ENCODE assay signal across 10 cellular contexts in genomic region chr19:3058009-3058820, GRCh38. TPM values are rescaled to one million over a fixed set of nuclear protein-coding genes. Genes with fewer than 3 reads are reported as not detected.
DNase-seq lines count a peak whose midpoint lies in the region; ATAC-seq and TF ChIP-seq lines count a peak whose summit lies in the region.
"Had no signal": no experiment of that assay in that cellular context is flagged by ENCODE, and none has a peak within 500 bp of the region (broad histone marks: within the 10 kb centered on the region; RNA-seq: fewer than 3 reads in every experiment).

No MANE protein-coding gene starts in this region.

- no peak for ATAC-seq in activated naive CD4-positive, alpha-beta T cell treated with anti-CD3 and anti-CD28 coated beads, Interleukin-2, amount 50 U/mL, for 72 hours
- ATAC-seq in thoracic aorta (ENCODE audit: insufficient number of reproducible peaks, low FRiP score, low read depth) (no peak), GM21447 (IDR thresholded peaks at IDR 0.05; ENCODE audit: unreplicated experiment) (no peak)

- H3K36me3 Mint-ChIP-seq in activated naive CD4-positive, alpha-beta T cell treated with anti-CD3 and anti-CD28 coated beads, Interleukin-2, amount 50 U/mL, for 72 hours, result peaks cover 5 to 22% of the 10 kb centered on the region in 2 donors

- H2BK12ac ChIP-seq in mesenchymal stem cell (ENCODE audit: low read length in 2 of 2), result no peak overlapping the region

- H3K9me3 ChIP-seq in adrenal gland (replicated peaks in 1 of 3), result no peaks in the 10 kb centered on the region
- no peaks in the 10 kb centered on the region for H3K9me3 ChIP-seq in mesenchymal stem cell (ENCODE audit: control insufficient read depth, low read length)
- no peaks in the 10 kb centered on the region for H3K9me3 ChIP-seq in thoracic aorta

- H3K36me3 ChIP-seq in adrenal gland (replicated peaks in 1 of 2) (peaks cover 0 to 54% of the 10 kb centered on the region in 2 donors), mesenchymal stem cell (ENCODE audit: control insufficient read depth in 1 of 2, insufficient read depth in 2 of 2, low read depth in 1 of 2, low read length in 2 of 2) (peaks cover 53 to 71% of the 10 kb centered on the region in 2 experiments), thoracic aorta (peaks cover 48% of the 10 kb centered on the region)

- H3K4ac ChIP-seq in mesenchymal stem cell (ENCODE audit: low read depth in 1 of 2, low read length in 2 of 2), result no peak overlapping the region

- 39 to 48% (median 43%) methylated on average over 15 to 20 of the region's 20 CpGs for WGBS in adrenal gland, 4 donors
- WGBS in mesenchymal stem cell, result 89% methylated on average over 18 of the region's 20 CpGs

- H3K27me3 ChIP-seq in adrenal gland, result no peaks in the 10 kb centered on the region
- no peaks in the 10 kb centered on the region for H3K27me3 ChIP-seq in mesenchymal stem cell (ENCODE audit: control insufficient read depth in 1 of 2, insufficient read depth in 1 of 2, low read length in 2 of 2)
- H3K27me3 ChIP-seq in thoracic aorta (replicated peaks; ENCODE audit: insufficient read depth), result no peaks in the 10 kb centered on the region

- no peak overlapping the region for H2BK120ac ChIP-seq in mesenchymal stem cell (ENCODE audit: low read depth, low read length)

- no peak overlapping the region for H4K8ac ChIP-seq in mesenchymal stem cell (ENCODE audit: low read length)

- peak in 1 of 2 donors; percentile 66 for TF ChIP-seq POLR2A in adrenal gland (IDR thresholded peaks at IDR 0.05)

- no peak overlapping the region for H4K91ac ChIP-seq in mesenchymal stem cell (ENCODE audit: low read length)

- no peak overlapping the region for H2AFZ ChIP-seq in mesenchymal stem cell (ENCODE audit: low read depth, low read length)

- no peak overlapping the region for H3K23ac ChIP-seq in mesenchymal stem cell (ENCODE audit: low read length in 2 of 2)

- no peak for DNase-seq in activated naive CD4-positive, alpha-beta T cell treated with anti-CD3 and anti-CD28 coated beads, Interleukin-2, amount 50 U/mL, for 72 hours (ENCODE audit: low spot score in 2 of 2)
- no peak for DNase-seq in activated naive CD4-positive, alpha-beta T cell (lab: John Stamatoyannopoulos, UW)
- DNase-seq in adrenal gland, result peak; percentile 80 to 95 (median 91)
- DNase-seq in mesenchymal stem cell, result no peak
- no peak for DNase-seq in thoracic aorta (ENCODE audit: low spot score)
- no peak for DNase-seq in NK-92 treated with Interleukin-12 subunit alpha and Interleukin-12 subunit beta, amount 100 ng/mL, for 24 hours (lab: John Stamatoyannopoulos, UW)
- DNase-seq in cerebellar nuclear complex (lab: John Stamatoyannopoulos, UW), result no peak
- DNase-seq: activated effector memory CD4-positive, alpha-beta T cell treated with Interleukin-2 at 50 U/mL for 16 hours; GDM1 had no signal

- H3K27ac Mint-ChIP-seq in activated naive CD4-positive, alpha-beta T cell treated with anti-CD3 and anti-CD28 coated beads, Interleukin-2, amount 50 U/mL, for 72 hours, result peak overlapping the region; percentile 34 to 86

- H3K4me3 ChIP-seq in adrenal gland (peak overlapping the region in 1 of 4 donors; percentile 44), mesenchymal stem cell (ENCODE audit: insufficient read depth in 1 of 2, low read depth in 1 of 2, low read length in 2 of 2) (no peak overlapping the region), thoracic aorta (no peak overlapping the region)

- H3K79me1 ChIP-seq in mesenchymal stem cell (replicated peaks; ENCODE audit: low read length, poor library complexity, severe bottlenecking), result peaks cover 23% of the 10 kb centered on the region

- H3K4me2 ChIP-seq in mesenchymal stem cell (ENCODE audit: low read length, poor library complexity, severe bottlenecking), result no peak overlapping the region

- no peak for TF ChIP-seq CTCF in adrenal gland (IDR thresholded peaks at IDR 0.05)
- no peak for TF ChIP-seq CTCF in thoracic aorta (IDR thresholded peaks at IDR 0.05)

- no peak overlapping the region for H2BK15ac ChIP-seq in mesenchymal stem cell (ENCODE audit: low read depth, poor library complexity, severe bottlenecking)

- H3K4me1 ChIP-seq in adrenal gland (replicated peaks in 1 of 2) (peaks cover 48 to 69% of the 10 kb centered on the region in 2 donors), mesenchymal stem cell (ENCODE audit: control insufficient read depth, insufficient read depth, low read depth, low read length) (peaks cover 58% of the 10 kb centered on the region), thoracic aorta (ENCODE audit: control insufficient read depth in 1 of 2, low read depth in 2 of 2) (peaks cover 19 to 43% of the 10 kb centered on the region in 2 donors)

- no peak overlapping the region for H3K18ac ChIP-seq in mesenchymal stem cell (ENCODE audit: low read depth in 1 of 2, low read length in 2 of 2)

- H2AK5ac ChIP-seq in mesenchymal stem cell (ENCODE audit: low read length, severe bottlenecking), result no peak overlapping the region

- no peak overlapping the region for H3K14ac ChIP-seq in mesenchymal stem cell (ENCODE audit: low read length in 2 of 2)

- no peaks in the 10 kb centered on the region for H3K9me3 Mint-ChIP-seq in activated naive CD4-positive, alpha-beta T cell treated with anti-CD3 and anti-CD28 coated beads, Interleukin-2, amount 50 U/mL, for 72 hours

- H3K27ac ChIP-seq in adrenal gland (peak overlapping the region; percentile 82 to 97 (median 93)), mesenchymal stem cell (ENCODE audit: low read length, poor library complexity, severe bottlenecking) (no peak overlapping the region), thoracic aorta (peak overlapping the region; percentile 59 to 68)

- no peak overlapping the region for H2BK5ac ChIP-seq in mesenchymal stem cell (ENCODE audit: low read depth, low read length, poor library complexity, severe bottlenecking)

- intact Hi-C loops in adrenal gland (cut with DNase I), result no loop called here

- H3K9ac ChIP-seq in mesenchymal stem cell (ENCODE audit: low read length), result peak overlapping the region; percentile 58

RNA-seq across cellular contexts. Expression of gene TLE5, which starts 4.1 kb away (rescaled TPM):
- 100 to 1,000 TPM; 335 to 405 TPM for total RNA-seq in activated naive CD4-positive, alpha-beta T cell treated with anti-CD3 and anti-CD28 coated beads, Interleukin-2, amount 50 U/mL, for 72 hours
- 100 to 1,000 TPM; 428 to 968 (median 670) TPM for total RNA-seq in adrenal gland
- 1,000 to 10,000 TPM in 2 of 3 donors, 100 to 1,000 TPM in 1; 237 to 2,300 (median 1,557) TPM for polyA plus RNA-seq in adrenal gland
- 329 TPM for polyA plus RNA-seq in mesenchymal stem cell (2013, experiment 1 of 2)
- 321 TPM for polyA plus RNA-seq in mesenchymal stem cell (2013, experiment 2 of 2)
- total RNA-seq in thoracic aorta, result 100 to 1,000 TPM; 346 to 448 TPM

RNA-seq across cellular contexts. Expression of gene TLE2, which starts 29.1 kb away (rescaled TPM):
- total RNA-seq in activated naive CD4-positive, alpha-beta T cell treated with anti-CD3 and anti-CD28 coated beads, Interleukin-2, amount 50 U/mL, for 72 hours, result 1 to 10 TPM; 4.5 to 5.0 TPM
- total RNA-seq in adrenal gland (100 to 1,000 TPM in 1 of 8 donors, 10 to 100 TPM in 7; 28.0 to 104 (median 57.2) TPM), thoracic aorta (100 to 1,000 TPM in 1 of 2 donors, 10 to 100 TPM in 1; 46.7 to 154 TPM)
- 100 to 1,000 TPM in 1 of 3 donors, 10 to 100 TPM in 1, 1 to 10 TPM in 1; 8.4 to 106 (median 70.3) TPM for polyA plus RNA-seq in adrenal gland
- 9.5 TPM for polyA plus RNA-seq in mesenchymal stem cell (2013, experiment 1 of 2)
- 8.7 TPM for polyA plus RNA-seq in mesenchymal stem cell (2013, experiment 2 of 2)

RNA-seq across cellular contexts. Expression of gene GNA11, which starts 35.9 kb away (rescaled TPM):
- total RNA-seq in activated naive CD4-positive, alpha-beta T cell treated with anti-CD3 and anti-CD28 coated beads, Interleukin-2, amount 50 U/mL, for 72 hours, result 10 to 100 TPM in 1 of 2 donors, 1 to 10 TPM in 1; 3.1 to 11.4 TPM
- total RNA-seq in adrenal gland, result 10 to 100 TPM; 53.1 to 84.3 (median 64.4) TPM
- polyA plus RNA-seq in adrenal gland, result 10 to 100 TPM; 20.6 to 38.3 (median 35.6) TPM
- polyA plus RNA-seq in mesenchymal stem cell (2013, experiment 1 of 2), result 49.8 TPM
- polyA plus RNA-seq in mesenchymal stem cell (2013, experiment 2 of 2), result 49.0 TPM
- 100 to 1,000 TPM in 1 of 2 donors, 10 to 100 TPM in 1; 68.3 to 143 TPM for total RNA-seq in thoracic aorta

Comparison
In these comparisons a context has a peak if more than half of its experiments do, and no peak if none do; other contexts are left out.
1. DNase-seq: peak in adrenal gland (7 of 7); none in activated naive CD4-positive, alpha-beta T cell treated with anti-CD3 and anti-CD28 coated beads, Interleukin-2, amount 50 U/mL, for 72 hours (0 of 2), activated naive CD4-positive, alpha-beta T cell (0 of 4), mesenchymal stem cell (single experiment), thoracic aorta (single experiment), NK-92 treated with Interleukin-12 subunit alpha and Interleukin-12 subunit beta, amount 100 ng/mL, for 24 hours (single experiment) and cerebellar nuclear complex (0 of 2).
2. RNA of gene TLE2, which starts 29.1 kb away (total RNA-seq): 46.7 to 154 TPM in thoracic aorta and 28.0 to 104 TPM in adrenal gland; 4.5 to 5.0 TPM in activated naive CD4-positive, alpha-beta T cell treated with anti-CD3 and anti-CD28 coated beads, Interleukin-2, amount 50 U/mL, for 72 hours; every median in the first group is over 4 times any median in the second.
3. RNA of gene GNA11, which starts 35.9 kb away (total RNA-seq): 68.3 to 143 TPM in thoracic aorta and 53.1 to 84.3 TPM in adrenal gland; 3.1 to 11.4 TPM in activated naive CD4-positive, alpha-beta T cell treated with anti-CD3 and anti-CD28 coated beads, Interleukin-2, amount 50 U/mL, for 72 hours; every median in the first group is over 4 times any median in the second.